In the genomic region with DNA sequence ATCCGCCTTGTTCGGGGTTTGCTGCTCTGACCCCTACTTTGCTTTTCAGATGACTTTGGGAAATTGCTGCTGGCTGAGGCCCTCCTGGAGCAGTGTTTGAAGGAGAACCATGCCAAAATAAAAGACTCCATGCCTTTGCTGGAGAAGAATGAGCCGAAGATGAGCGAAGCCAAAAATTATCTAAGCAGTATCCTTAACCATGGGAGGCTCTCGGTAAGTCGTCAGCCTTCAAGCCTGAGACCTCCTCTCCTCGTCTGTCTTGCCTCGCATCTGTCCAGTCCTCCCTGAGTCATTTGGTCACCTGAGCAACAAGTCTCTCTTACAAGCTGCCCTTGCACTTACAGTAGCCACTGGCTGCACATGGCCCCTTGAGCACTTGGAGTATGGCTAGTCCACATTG, we compare ENCODE assay signal across 26 cellular contexts. TPM values are rescaled to one million over a fixed set of nuclear protein-coding genes. Genes with fewer than 3 reads are reported as not detected.
DNase-seq lines count a peak whose midpoint lies in the region; ATAC-seq, FAIRE-seq and TF ChIP-seq lines count a peak whose summit lies in the region.
"Had no signal": no experiment of that assay in that cellular context is flagged by ENCODE, and none has a peak within 500 bp of the region (broad histone marks: within the 10 kb centered on the region; RNA-seq: fewer than 3 reads in every experiment).

No MANE protein-coding gene starts in this region.

- TF ChIP-seq POLR2A in GM12891 (IDR thresholded peaks at IDR 0.05; ENCODE audit: low read depth, low read length) = no peak

- peaks cover 86% of the 10 kb centered on the region for H3K36me3 Mint-ChIP-seq in activated B cell treated with CpG ODN at 0.5 μM for 24 hours (ENCODE audit: low read depth)
- peaks cover 26% of the 10 kb centered on the region for H3K36me3 Mint-ChIP-seq in nephron progenitor cell (ENCODE audit: low read depth)

- no peak for ATAC-seq in activated B cell treated with CpG ODN at 0.5 μM for 24 hours (ENCODE audit: low read depth)
- ATAC-seq: foreskin keratinocyte had no signal

- H3K27me3 Mint-ChIP-seq in activated B cell treated with CpG ODN at 0.5 μM for 24 hours = no peaks in the 10 kb centered on the region
- H3K27me3 Mint-ChIP-seq in nephron progenitor cell (ENCODE audit: low read depth, poor library complexity) = no peaks in the 10 kb centered on the region
- H3K27me3 Mint-ChIP-seq: activated CD4-positive, alpha-beta T cell treated with anti-CD3 and anti-CD28 coated beads, Interleukin-2, amount 10 ng/mL, durations not matched to agents 7 days and 5 days; CD4-positive, CD25-positive, alpha-beta regulatory T cell; IgD-negative memory B cell had no signal

- H4K20me1 ChIP-seq in BLaER1 = peaks cover 88% of the 10 kb centered on the region

- H3K9me3 Mint-ChIP-seq in activated B cell treated with CpG ODN at 0.5 μM for 24 hours (no peaks in the 10 kb centered on the region), nephron progenitor cell (no peaks in the 10 kb centered on the region)
- H3K9me3 Mint-ChIP-seq: activated CD4-positive, alpha-beta T cell treated with anti-CD3 and anti-CD28 coated beads, Interleukin-2, amount 10 ng/mL, durations not matched to agents 7 days and 5 days; IgD-negative memory B cell; immature natural killer cell had no signal

- CTCF ChIA-PET in activated B cell treated with CpG ODN at 0.5 μM for 24 hours (lab: Charles Lee) = no interaction called here

- H3K4me1 Mint-ChIP-seq in activated B cell treated with CpG ODN at 0.5 μM for 24 hours = peaks cover 71% of the 10 kb centered on the region
- H3K4me1 Mint-ChIP-seq in nephron progenitor cell = peaks cover 20% of the 10 kb centered on the region

- H3K27me3 ChIP-seq in BLaER1 (no peaks in the 10 kb centered on the region), right atrium auricular region (no peaks in the 10 kb centered on the region)
- H3K27me3 ChIP-seq: cardiac muscle cell, foreskin keratinocyte, hepatocyte, spleen had no signal

- peak; percentile 16 for FAIRE-seq in GM12891 (lab: Jason Lieb, UNC)
- FAIRE-seq: G401.6 had no signal

- no peak overlapping the region; the same call in 1 of the 2 replicates for H3K9ac ChIP-seq in BLaER1

- H3K27ac ChIP-seq in BLaER1 = peak overlapping the region; percentile 92; the same call in 1 of the 2 replicates
- no peak overlapping the region for H3K27ac ChIP-seq in right atrium auricular region
- H3K27ac ChIP-seq: cardiac muscle cell, foreskin keratinocyte, hepatocyte, left ventricle myocardium inferior, SK-N-MC, spleen had no signal

- H3K27ac Mint-ChIP-seq in activated B cell treated with CpG ODN at 0.5 μM for 24 hours (peak overlapping the region; percentile 5), nephron progenitor cell (peak overlapping the region; percentile 71)
- H3K27ac Mint-ChIP-seq: activated CD4-positive, alpha-beta T cell treated with anti-CD3 and anti-CD28 coated beads, Interleukin-2, amount 10 ng/mL, durations not matched to agents 7 days and 5 days had no signal

- H3K4me2 ChIP-seq in BLaER1 = peak overlapping the region; percentile 99
- H3K4me2 ChIP-seq: hepatocyte had no signal

- H3K4me3 ChIP-seq in BLaER1 (no peak overlapping the region), right atrium auricular region (no peak overlapping the region)
- H3K4me3 ChIP-seq: cardiac muscle cell, hepatocyte, left ventricle myocardium inferior, SK-N-MC, spleen had no signal

- H3K36me3 ChIP-seq in BLaER1 (peaks cover 85% of the 10 kb centered on the region), right atrium auricular region (peaks cover 17% of the 10 kb centered on the region)
- H3K36me3 ChIP-seq: cardiac muscle cell had no signal

- H3K9me3 ChIP-seq in BLaER1 = no peaks in the 10 kb centered on the region
- no peaks in the 10 kb centered on the region for H3K9me3 ChIP-seq in right atrium auricular region
- H3K9me3 ChIP-seq: left ventricle myocardium inferior, spleen had no signal

- POLR2A ChIA-PET in activated B cell treated with CpG ODN at 0.5 μM for 24 hours (lab: Charles Lee) = interaction anchor here (1.4 to 2.8 kb wide), 2 partner anchors 19 to 33 kb away, joined by 3 to 13 read pairs; no protein-coding TSS in a partner anchor

- peak overlapping the region; percentile 0 for H3K4me3 Mint-ChIP-seq in activated B cell treated with CpG ODN at 0.5 μM for 24 hours
- no peak overlapping the region for H3K4me3 Mint-ChIP-seq in nephron progenitor cell
- H3K4me3 Mint-ChIP-seq: activated CD4-positive, alpha-beta T cell treated with anti-CD3 and anti-CD28 coated beads, Interleukin-2, amount 10 ng/mL, durations not matched to agents 7 days and 5 days; immature natural killer cell had no signal

- DNase-seq in GM12891 (ENCODE audit: insufficient read length, low spot score) = no peak
- no peak for DNase-seq in activated B cell treated with CpG ODN at 0.5 μM for 24 hours
- DNase-seq in nephron progenitor cell = no peak
- no peak for DNase-seq in NCI-H69 (lab: John Stamatoyannopoulos, UW)
- no peak for DNase-seq in right atrium auricular region (ENCODE audit: low spot score)
- no peak for DNase-seq in COLO829 (ENCODE audit: low spot score)
- DNase-seq: activated CD4-positive, alpha-beta T cell treated with anti-CD3 and anti-CD28 coated beads, Interleukin-2, amount 10 ng/mL, durations not matched to agents 7 days and 5 days; activated gamma-delta T cell; CD4-positive, CD25-positive, alpha-beta regulatory T cell; foreskin keratinocyte; HCEC 1CT; immature natural killer cell; left ventricle myocardium inferior; MM.1S; NCI-H1436 treated with DMSO at 0.1 percent for 48 hours; NCI-H510A; RPMI8226; spleen; stimulated activated CD4-positive, alpha-beta T cell treated with anti-CD3 and anti-CD28 coated beads, Interleukin-4, amount 100 ng/mL, for 1 hour; T-helper 2 cell had no signal

- H3K4me1 ChIP-seq in BLaER1 (peaks cover 72% of the 10 kb centered on the region), right atrium auricular region (peaks cover 0 to 10% of the 10 kb centered on the region in 2 donors)
- H3K4me1 ChIP-seq: foreskin keratinocyte had no signal

- TF ChIP-seq CTCF in activated B cell treated with CpG ODN at 0.5 μM for 24 hours (IDR thresholded peaks at IDR 0.05) (no peak), nephron progenitor cell (IDR thresholded peaks at IDR 0.05) (no peak), right atrium auricular region (IDR thresholded peaks at IDR 0.05) (no peak)

- intact Hi-C loops in activated B cell treated with CpG ODN at 0.5 μM for 24 hours (cut with micrococcal nuclease) = loop anchor here (2.0 kb wide), 1 partner anchor 14 kb away; no protein-coding TSS in a partner anchor

TF ChIP-seq in GM12891, 5 proteins besides CTCF, POLR2A, EP300 and RAD21:
- TF ChIP-seq PAX5 (IDR thresholded peaks at IDR 0.05; ENCODE audit: insufficient read depth, low read length, severe bottlenecking) (no peak), POLR2AphosphoS5 (IDR thresholded peaks at IDR 0.05; ENCODE audit: low read depth, low read length) (no peak), SPI1 (IDR thresholded peaks at IDR 0.05; ENCODE audit: low read depth, low read length) (no peak), POU2F2 (IDR thresholded peaks at IDR 0.05; ENCODE audit: low read depth, low read length) (no peak), TAF1 (IDR thresholded peaks at IDR 0.05; ENCODE audit: low read depth, low read length) (no peak)
TF ChIP-seq in GM12891: peak in this region for 0.

RNA-seq across cellular contexts. Expression of a gene that starts 9.3 kb away (rescaled TPM):
- polyA plus RNA-seq in GM12891 (2012; ENCODE audit: low read depth, missing spikeins) = 15.0 TPM
- total RNA-seq in activated B cell treated with CpG ODN at 0.5 μM for 24 hours = 117 and 127 TPM in 2 replicates
- total RNA-seq in right atrium auricular region = 10 to 100 TPM in 1 of 2 donors, 1 to 10 TPM in 1; 5.8 to 11.2 TPM

RNA-seq across cellular contexts. Expression of a gene that starts 34.7 kb away (rescaled TPM):
- polyA plus RNA-seq in GM12891 (2012; ENCODE audit: low read depth, missing spikeins) = 19.8 TPM
- 48.0 and 50.7 TPM in 2 replicates for total RNA-seq in activated B cell treated with CpG ODN at 0.5 μM for 24 hours
- total RNA-seq in right atrium auricular region = 10 to 100 TPM; 48.7 to 77.5 TPM
